ENCODE assay signal across 17 cellular contexts in the genomic region with DNA sequence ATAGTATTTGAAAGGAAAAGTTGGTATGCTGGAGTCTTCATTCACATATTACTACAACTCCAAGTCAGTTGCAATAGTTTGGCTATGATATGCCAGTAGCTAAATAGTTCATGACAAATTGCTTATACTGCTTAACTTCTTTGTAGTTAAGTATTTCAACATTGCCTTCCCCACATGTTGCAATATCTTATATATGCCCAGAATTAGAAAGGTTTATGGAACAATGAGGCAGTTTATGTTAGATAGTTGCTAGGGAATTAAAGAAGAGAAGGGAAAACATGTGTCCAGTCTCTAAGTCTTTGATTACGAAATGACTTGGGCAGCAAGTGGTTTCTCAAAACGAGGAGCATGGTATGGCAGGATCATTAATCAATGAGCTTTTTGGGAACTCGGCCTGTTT.
DNase-seq lines count a peak whose midpoint lies in the region; ATAC-seq and TF ChIP-seq lines count a peak whose summit lies in the region.
"Had no signal": no experiment of that assay in that cellular context is flagged by ENCODE, and none has a peak within 500 bp of the region (broad histone marks: within the 10 kb centered on the region; RNA-seq: fewer than 3 reads in every experiment).

No MANE protein-coding gene starts in this region.

- no peaks in the 10 kb centered on the region for H3K9me3 Mint-ChIP-seq in MCF 10A (ENCODE audit: unreplicated experiment)
- no peaks in the 10 kb centered on the region for H3K9me3 Mint-ChIP-seq in stimulated activated naive B cell treated with anti-CD40 and anti-IgM and Interleukin-4, amounts not matched to agents 10 μg/mL and 1 μg/mL and 100 μg/mL, for 72 hours

- no TSS peak for BruUV-seq in MCF 10A (replicated peaks; lab: Mats Ljungman, UMichigan)

- ATAC-seq in RWPE2 (ENCODE audit: low read depth), result peak; percentile 74
- no peak for ATAC-seq in stimulated activated naive B cell treated with anti-CD40 and anti-IgM and Interleukin-4, amounts not matched to agents 10 μg/mL and 1 μg/mL and 100 μg/mL, for 72 hours (replicated peaks)
- no peak for ATAC-seq in HG03469 (IDR thresholded peaks at IDR 0.05; ENCODE audit: unreplicated experiment)

- TF ChIP-seq CTCF in MCF 10A (IDR thresholded peaks at IDR 0.05; ENCODE audit: unreplicated experiment) (no peak), breast epithelium (IDR thresholded peaks at IDR 0.05) (no peak), RWPE2 (IDR thresholded peaks at IDR 0.05; ENCODE audit: poor library complexity, severe bottlenecking) (no peak), fibroblast of lung (conservative IDR thresholded peaks at IDR 0.05 in 1 of 2, IDR thresholded peaks at IDR 0.05 in 1 of 2; ENCODE audit: low read depth in 1 of 2, low read length in 2 of 2) (no peak)

- H3K9me3 ChIP-seq in breast epithelium, result no peaks in the 10 kb centered on the region
- H3K9me3 ChIP-seq in RWPE2 (ENCODE audit: severe bottlenecking), result no peaks in the 10 kb centered on the region
- no peaks in the 10 kb centered on the region for H3K9me3 ChIP-seq in fibroblast of lung (ENCODE audit: control insufficient read depth, insufficient read depth, low read depth, low read length)
- H3K9me3 ChIP-seq: MG63, uterus had no signal

- H3K36me3 ChIP-seq in breast epithelium (no peaks in the 10 kb centered on the region), RWPE2 (ENCODE audit: low read depth) (peaks cover 11% of the 10 kb centered on the region; the same call in 1 of the 2 replicates), fibroblast of lung (ENCODE audit: control insufficient read depth, insufficient read depth, low read length) (no peaks in the 10 kb centered on the region)
- H3K36me3 ChIP-seq: MG63, uterus had no signal

- H3K4me3 Mint-ChIP-seq in MCF 10A (ENCODE audit: unreplicated experiment), result no peak overlapping the region
- no peak overlapping the region for H3K4me3 Mint-ChIP-seq in stimulated activated naive B cell treated with anti-CD40 and anti-IgM and Interleukin-4, amounts not matched to agents 10 μg/mL and 1 μg/mL and 100 μg/mL, for 72 hours
- H3K4me3 Mint-ChIP-seq: activated CD4-positive, alpha-beta memory T cell treated with anti-CD3 and anti-CD28 coated beads for 36 hours; B cell had no signal

- H3K27me3 Mint-ChIP-seq in MCF 10A (ENCODE audit: insufficient read depth, unreplicated experiment), result no peaks in the 10 kb centered on the region
- H3K27me3 Mint-ChIP-seq in stimulated activated naive B cell treated with anti-CD40 and anti-IgM and Interleukin-4, amounts not matched to agents 10 μg/mL and 1 μg/mL and 100 μg/mL, for 72 hours, result no peaks in the 10 kb centered on the region
- H3K27me3 Mint-ChIP-seq: activated CD4-positive, alpha-beta memory T cell treated with anti-CD3 and anti-CD28 coated beads for 36 hours; B cell had no signal

- no peak overlapping the region for H2AFZ ChIP-seq in fibroblast of lung (ENCODE audit: low read length)

- DNase-seq in MCF 10A (ENCODE audit: unreplicated experiment), result peak; percentile 84
- no peak for DNase-seq in breast epithelium (ENCODE audit: low spot score in 2 of 2)
- DNase-seq in RWPE2 (ENCODE audit: low spot score), result no peak
- DNase-seq in fibroblast of lung (ENCODE audit: low read depth in 2 of 2), result peak; percentile 95 to 99
- DNase-seq in skeletal muscle cell (ENCODE audit: low read depth), result peak; percentile 89
- DNase-seq in stimulated activated naive B cell treated with anti-CD40 and anti-IgM and Interleukin-4, amounts not matched to agents 10 μg/mL and 1 μg/mL and 100 μg/mL, for 72 hours, result no peak
- no peak for DNase-seq in activated CD4-positive, alpha-beta T cell treated with anti-CD3 and anti-CD28 coated beads, Interleukin-2, amount 50 U/mL, for 4 hours
- DNase-seq: activated CD4-positive, alpha-beta memory T cell treated with anti-CD3 and anti-CD28 coated beads for 36 hours; activated effector memory CD4-positive, alpha-beta T cell treated with Interleukin-2 at 50 U/mL for 16 hours; GOT3; MG63; NCI-H2171; stimulated activated CD8-positive, alpha-beta memory T cell treated with anti-CD3 and anti-CD28 coated beads, Interleukin-4, amount 100 ng/mL, for 48 hours; T-helper 2 cell; uterus had no signal

- TF ChIP-seq POLR2A in breast epithelium (IDR thresholded peaks at IDR 0.05), result no peak

- H3K9ac ChIP-seq in fibroblast of lung (ENCODE audit: insufficient read depth, low read length), result no peak overlapping the region

- H3K4me2 ChIP-seq in fibroblast of lung (ENCODE audit: extremely low read depth, insufficient read depth, low read length), result peak overlapping the region; percentile 10

- no peaks in the 10 kb centered on the region for H4K20me1 ChIP-seq in fibroblast of lung (ENCODE audit: control insufficient read depth, extremely low read depth, insufficient read depth, low read length)

- H3K4me1 ChIP-seq in breast epithelium (no peaks in the 10 kb centered on the region), RWPE2 (ENCODE audit: insufficient read depth, poor library complexity, severe bottlenecking) (peaks cover 13% of the 10 kb centered on the region), fibroblast of lung (ENCODE audit: control insufficient read depth, extremely low read depth, insufficient read depth, low read length) (peaks cover 5% of the 10 kb centered on the region)

- H3K27ac ChIP-seq in breast epithelium (no peak overlapping the region), RWPE2 (ENCODE audit: poor library complexity, severe bottlenecking) (peak overlapping the region; percentile 44), fibroblast of lung (ENCODE audit: insufficient read depth, low read length) (no peak overlapping the region)
- H3K27ac ChIP-seq: uterus had no signal

- no peaks in the 10 kb centered on the region for H3K79me2 ChIP-seq in fibroblast of lung (ENCODE audit: control insufficient read depth, insufficient read depth, low read length)

- H3K27me3 ChIP-seq in breast epithelium (no peaks in the 10 kb centered on the region), RWPE2 (ENCODE audit: insufficient read depth, poor library complexity, severe bottlenecking) (no peaks in the 10 kb centered on the region), fibroblast of lung (ENCODE audit: control insufficient read depth, insufficient read depth, low read length) (no peaks in the 10 kb centered on the region)
- H3K27me3 ChIP-seq: MG63, uterus had no signal

- intact Hi-C loops in MCF 10A (cut with micrococcal nuclease), result loop anchor here (2.0 to 10.0 kb wide), 2 partner anchors 140 to 360 kb away; no protein-coding TSS in a partner anchor
- intact Hi-C loops in breast epithelium (cut with DNase I; ENCODE audit: low total_unique reads), result no loop called here

- CTCF ChIA-PET in MCF 10A (lab: Yijun Ruan, JAX), result interaction anchor here (0.6 to 1.4 kb wide), 3 partner anchors 145 to 304 kb away, joined by 3 to 4 read pairs (median 3); no protein-coding TSS in a partner anchor

- POLR2A ChIA-PET in MCF 10A (lab: Yijun Ruan, JAX), result interaction anchor here (0.5 to 2.2 kb wide), 19 partner anchors 9 to 798 kb away, joined by 3 to 11 read pairs (median 4); a partner anchor contains a TSS

- no peaks in the 10 kb centered on the region for H3K36me3 Mint-ChIP-seq in MCF 10A (ENCODE audit: insufficient read depth, unreplicated experiment)
- no peaks in the 10 kb centered on the region for H3K36me3 Mint-ChIP-seq in stimulated activated naive B cell treated with anti-CD40 and anti-IgM and Interleukin-4, amounts not matched to agents 10 μg/mL and 1 μg/mL and 100 μg/mL, for 72 hours
- H3K36me3 Mint-ChIP-seq: activated CD4-positive, alpha-beta memory T cell treated with anti-CD3 and anti-CD28 coated beads for 36 hours had no signal

- peak overlapping the region; percentile 25 for H3K27ac Mint-ChIP-seq in MCF 10A (ENCODE audit: low read depth, unreplicated experiment)
- no peak overlapping the region for H3K27ac Mint-ChIP-seq in stimulated activated naive B cell treated with anti-CD40 and anti-IgM and Interleukin-4, amounts not matched to agents 10 μg/mL and 1 μg/mL and 100 μg/mL, for 72 hours
- H3K27ac Mint-ChIP-seq: activated CD4-positive, alpha-beta memory T cell treated with anti-CD3 and anti-CD28 coated beads for 36 hours; B cell had no signal

- H3K4me3 ChIP-seq in breast epithelium (no peak overlapping the region), RWPE2 (ENCODE audit: severe bottlenecking) (no peak overlapping the region), fibroblast of lung (replicated peaks in 1 of 4; ENCODE audit: control extremely low read depth in 1 of 4, insufficient read depth in 1 of 4, low read depth in 3 of 4, low read length in 4 of 4) (no peak overlapping the region), skeletal muscle cell (ENCODE audit: low read depth, low read length) (no peak overlapping the region)
- H3K4me3 ChIP-seq: MG63, uterus had no signal

- peaks cover 10% of the 10 kb centered on the region for H3K4me1 Mint-ChIP-seq in MCF 10A (ENCODE audit: insufficient read depth, unreplicated experiment)
- peaks cover 6 to 12% of the 10 kb centered on the region in 2 donors for H3K4me1 Mint-ChIP-seq in stimulated activated naive B cell treated with anti-CD40 and anti-IgM and Interleukin-4, amounts not matched to agents 10 μg/mL and 1 μg/mL and 100 μg/mL, for 72 hours
- H3K4me1 Mint-ChIP-seq: B cell had no signal

Comparison
In these comparisons a context has a peak if more than half of its experiments do, and no peak if none do; other contexts are left out.
1. DNase-seq: peak in MCF 10A (single experiment), fibroblast of lung (2 of 2) and skeletal muscle cell (single experiment); none in breast epithelium (0 of 2), RWPE2 (single experiment), stimulated activated naive B cell treated with anti-CD40 and anti-IgM and Interleukin-4, amounts not matched to agents 10 μg/mL and 1 μg/mL and 100 μg/mL, for 72 hours (single experiment) and activated CD4-positive, alpha-beta T cell treated with anti-CD3 and anti-CD28 coated beads, Interleukin-2, amount 50 U/mL, for 4 hours (0 of 2).